33 cellular contexts compared by ENCODE assay signal in the genomic region with DNA sequence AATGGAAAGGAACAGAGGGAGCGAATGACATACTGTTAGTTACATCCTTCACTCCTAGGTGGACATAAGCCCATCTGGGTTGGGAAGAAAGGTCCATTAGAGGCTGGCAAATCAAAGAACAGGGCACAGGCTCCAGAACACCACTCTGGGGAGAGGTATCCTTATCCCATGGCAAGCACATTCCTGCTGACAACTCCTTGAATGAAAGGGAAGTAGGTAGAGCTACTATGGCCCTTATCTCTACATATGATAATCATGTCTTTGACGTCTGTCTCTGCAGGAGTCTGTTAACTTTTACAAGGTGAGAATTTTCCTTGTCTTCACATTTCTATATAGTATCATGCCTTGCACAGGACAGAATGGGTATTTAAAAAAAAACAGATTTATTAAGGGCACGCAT. TPM values are rescaled to one million over a fixed set of nuclear protein-coding genes. Genes with fewer than 3 reads are reported as not detected.
"Had no signal": no experiment of that assay in that cellular context is flagged by ENCODE, and none has a peak within 500 bp of the region (broad histone marks: within the 10 kb centered on the region; RNA-seq: fewer than 3 reads in every experiment).

No MANE protein-coding gene starts in this region.

- H3K27me3 ChIP-seq: neutrophil, pancreas, right lobe of liver, spleen, suprapubic skin, testis, tibial artery, transverse colon, upper lobe of right lung, uterus had no signal

- H3K36me3 Mint-ChIP-seq: natural killer cell treated with Interleukin-12 subunit alpha and Interleukin-12 subunit beta and Interleukin-15 and Interleukin-18, amount 100 ng/mL, for 72 hours had no signal

- FAIRE-seq: pancreas had no signal

- H3K9me3 ChIP-seq: neutrophil, pancreas, prostate gland, right lobe of liver, spleen, suprapubic skin, testis, tibial artery, transverse colon, upper lobe of right lung, uterus had no signal

- H3K27ac Mint-ChIP-seq: naive thymus-derived CD8-positive, alpha-beta T cell; natural killer cell treated with Interleukin-12 subunit alpha and Interleukin-12 subunit beta and Interleukin-15 and Interleukin-18, amount 100 ng/mL, for 72 hours; nephron progenitor cell; stimulated activated memory B cell treated with anti-CD40 and anti-IgM and Interleukin-4, amounts not matched to agents 10 μg/mL and 1 μg/mL and 100 μg/mL, for 72 hours; type B pancreatic cell had no signal

- H3K4me3 Mint-ChIP-seq: naive thymus-derived CD8-positive, alpha-beta T cell; natural killer cell treated with Interleukin-12 subunit alpha and Interleukin-12 subunit beta and Interleukin-15 and Interleukin-18, amount 100 ng/mL, for 72 hours; nephron progenitor cell; neural crest cell; stimulated activated memory B cell treated with anti-CD40 and anti-IgM and Interleukin-4, amounts not matched to agents 10 μg/mL and 1 μg/mL and 100 μg/mL, for 72 hours; stimulated activated naive CD8-positive, alpha-beta T cell treated with anti-CD3 and anti-CD28 coated beads, Interleukin-15, amount 100 ng/mL, for 72 hours; type B pancreatic cell had no signal

- ATAC-seq: naive thymus-derived CD8-positive, alpha-beta T cell; natural killer cell treated with Interleukin-12 subunit alpha and Interleukin-12 subunit beta and Interleukin-15 and Interleukin-18, amount 100 ng/mL, for 72 hours; pancreas; right cardiac atrium; right lobe of liver; stimulated activated memory B cell treated with anti-CD40 and anti-IgM and Interleukin-4, amounts not matched to agents 10 μg/mL and 1 μg/mL and 100 μg/mL, for 72 hours; stimulated activated naive CD8-positive, alpha-beta T cell treated with anti-CD3 and anti-CD28 coated beads, Interleukin-15, amount 100 ng/mL, for 72 hours; stimulated activated naive CD8-positive, alpha-beta T cell treated with anti-CD3 and anti-CD28 coated beads, Interleukin-15, Interleukin-2, amounts not matched to agents 100 U/mL and 50 U/mL, for 24 hours; upper lobe of right lung had no signal

- H3K27ac ChIP-seq: neutrophil, pancreas, prostate gland, right lobe of liver, skin epidermis, spleen, suprapubic skin, testis, tibial artery, transverse colon, upper lobe of right lung, uterus had no signal

- H3K4me2 ChIP-seq: smooth muscle cell had no signal

- H3K4me3 ChIP-seq: pancreas, prostate gland, right lobe of liver, skin epidermis, smooth muscle cell, spleen, suprapubic skin, testis, tibial artery, transverse colon, upper lobe of right lung, uterus had no signal

- H3K4me1 ChIP-seq: uterus had no signal

- H3K9me3 Mint-ChIP-seq: naive thymus-derived CD8-positive, alpha-beta T cell; natural killer cell treated with Interleukin-12 subunit alpha and Interleukin-12 subunit beta and Interleukin-15 and Interleukin-18, amount 100 ng/mL, for 72 hours; nephron progenitor cell; neural crest cell; stimulated activated memory B cell treated with anti-CD40 and anti-IgM and Interleukin-4, amounts not matched to agents 10 μg/mL and 1 μg/mL and 100 μg/mL, for 72 hours; stimulated activated naive CD8-positive, alpha-beta T cell treated with anti-CD3 and anti-CD28 coated beads, Interleukin-15, amount 100 ng/mL, for 72 hours; type B pancreatic cell had no signal

- DNase-seq: naive thymus-derived CD8-positive, alpha-beta T cell; nephron progenitor cell; nucleus accumbens; pancreas; right cardiac atrium; right lobe of liver; spleen; stimulated activated CD4-positive, alpha-beta T cell treated with anti-CD3 and anti-CD28 coated beads, Interleukin-12 subunit alpha, Interleukin-12 subunit beta, amount 100 ng/mL, for 4 hours; stimulated activated CD4-positive, alpha-beta T cell treated with anti-CD3 and anti-CD28 coated beads, Interleukin-1b, Interleukin-23, amount 100 ng/mL, for 48 hours; stimulated activated CD4-positive, alpha-beta T cell treated with anti-CD3 and anti-CD28 coated beads, Interleukin-4, amount 100 ng/mL, for 1 hour; stimulated activated CD4-positive, alpha-beta T cell treated with anti-CD3 and anti-CD28 coated beads, Interleukin-4, amount 100 ng/mL, for 4 hours; stimulated activated CD8-positive, alpha-beta memory T cell treated with anti-CD3 and anti-CD28 coated beads, Interleukin-4, amount 100 ng/mL, for 48 hours; stimulated activated naive CD4-positive, alpha-beta T cell; stimulated activated naive CD8-positive, alpha-beta T cell treated with anti-CD3 and anti-CD28 coated beads, Interleukin-15, amount 100 ng/mL, for 72 hours; stimulated activated naive CD8-positive, alpha-beta T cell treated with anti-CD3 and anti-CD28 coated beads, Interleukin-15, Interleukin-2, amounts not matched to agents 100 U/mL and 50 U/mL, for 24 hours; substantia nigra; testis; tibial artery; transverse colon; upper lobe of right lung; uterus had no signal

- H3K36me3 ChIP-seq: neutrophil, pancreas, prostate gland, right lobe of liver, suprapubic skin, tibial artery, transverse colon, upper lobe of right lung, uterus had no signal

- H3K27me3 Mint-ChIP-seq: naive thymus-derived CD8-positive, alpha-beta T cell; natural killer cell treated with Interleukin-12 subunit alpha and Interleukin-12 subunit beta and Interleukin-15 and Interleukin-18, amount 100 ng/mL, for 72 hours; stimulated activated memory B cell treated with anti-CD40 and anti-IgM and Interleukin-4, amounts not matched to agents 10 μg/mL and 1 μg/mL and 100 μg/mL, for 72 hours; stimulated activated naive CD8-positive, alpha-beta T cell treated with anti-CD3 and anti-CD28 coated beads, Interleukin-15, amount 100 ng/mL, for 72 hours; type B pancreatic cell had no signal

RNA-seq across cellular contexts. Expression of gene WEE2, which starts 16.6 kb away (rescaled TPM):
- total RNA-seq: naive thymus-derived CD8-positive, alpha-beta T cell; neural crest cell; osteocyte; posterior vena cava; prostate gland; right cardiac atrium; right lobe of liver; smooth muscle cell; spleen; suprapubic skin; transverse colon; upper lobe of right lung had no signal
- polyA plus RNA-seq: naive thymus-derived CD8-positive, alpha-beta T cell; right cardiac atrium; smooth muscle cell; urinary bladder had no signal
